Comparison of ENCODE assay signal across 17 cellular contexts in the genomic region with DNA sequence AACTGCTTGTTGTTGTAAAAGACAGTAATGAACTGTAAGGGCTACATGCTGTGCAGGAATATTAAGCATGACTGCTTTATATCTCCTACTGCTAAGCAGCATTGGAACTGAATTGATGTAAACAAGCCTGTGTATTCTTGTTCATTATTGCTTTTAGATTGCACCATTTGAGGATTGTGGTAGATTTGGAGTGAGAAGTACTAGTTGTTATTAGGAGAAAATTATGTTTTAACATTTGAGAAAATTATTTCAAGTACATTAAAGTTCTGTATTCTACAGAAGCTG.
DNase-seq lines count a peak whose midpoint lies in the region; ATAC-seq, FAIRE-seq and TF ChIP-seq lines count a peak whose summit lies in the region.
"Had no signal": no experiment of that assay in that cellular context is flagged by ENCODE, and none has a peak within 500 bp of the region (broad histone marks: within the 10 kb centered on the region; RNA-seq: fewer than 3 reads in every experiment).

No MANE protein-coding gene starts in this region.

- H3K4me2 ChIP-seq in astrocyte (ENCODE audit: low read length) = no peak overlapping the region

- H3K79me2 ChIP-seq in astrocyte (ENCODE audit: insufficient read depth, low read length) = no peaks in the 10 kb centered on the region

- ATAC-seq in right cardiac atrium (no peak), pancreas (no peak)
- ATAC-seq: activated T-helper 17 cell treated with anti-CD3 and anti-CD28 coated beads, Interleukin-2, amount 50 U/mL, for 72 hours; left lobe of liver; natural killer cell treated with Interleukin-12 subunit alpha and Interleukin-12 subunit beta and Interleukin-15 and Interleukin-18, amount 100 ng/mL, for 72 hours had no signal

- POLR2A ChIA-PET in A673 (lab: Charles Lee; ENCODE audit: low non-redundant PET) = interaction anchor here (0.6 kb wide), 1 partner anchor 9 kb away, joined by 3 read pairs; no protein-coding TSS in a partner anchor

- TF ChIP-seq POLR2A in H54 (IDR thresholded peaks at IDR 0.05; ENCODE audit: low read depth, low read length) = no peak

- H3K9me3 Mint-ChIP-seq in astrocyte (ENCODE audit: unreplicated experiment) = no peaks in the 10 kb centered on the region
- H3K9me3 Mint-ChIP-seq: activated CD8-positive, alpha-beta T cell treated with anti-CD3 and anti-CD28 coated beads for 36 hours; activated T-helper 17 cell treated with anti-CD3 and anti-CD28 coated beads, Interleukin-2, amount 50 U/mL, for 72 hours; natural killer cell treated with Interleukin-12 subunit alpha and Interleukin-12 subunit beta and Interleukin-15 and Interleukin-18, amount 100 ng/mL, for 72 hours had no signal

- H3K27me3 Mint-ChIP-seq in astrocyte (ENCODE audit: low read depth, unreplicated experiment) = no peaks in the 10 kb centered on the region
- H3K27me3 Mint-ChIP-seq: activated CD8-positive, alpha-beta T cell treated with anti-CD3 and anti-CD28 coated beads for 36 hours; activated T-helper 17 cell treated with anti-CD3 and anti-CD28 coated beads, Interleukin-2, amount 50 U/mL, for 72 hours; natural killer cell treated with Interleukin-12 subunit alpha and Interleukin-12 subunit beta and Interleukin-15 and Interleukin-18, amount 100 ng/mL, for 72 hours had no signal

- H3K36me3 Mint-ChIP-seq in astrocyte (ENCODE audit: low read depth, unreplicated experiment) = peaks cover 3% of the 10 kb centered on the region
- H3K36me3 Mint-ChIP-seq: natural killer cell treated with Interleukin-12 subunit alpha and Interleukin-12 subunit beta and Interleukin-15 and Interleukin-18, amount 100 ng/mL, for 72 hours had no signal

- H3K27me3 ChIP-seq in A673 (replicated peaks; ENCODE audit: insufficient read depth, low read depth, low read length, poor library complexity) (no peaks in the 10 kb centered on the region), astrocyte (ENCODE audit: insufficient read depth, low read length) (no peaks in the 10 kb centered on the region), right cardiac atrium (ENCODE audit: control insufficient read depth, insufficient read depth) (no peaks in the 10 kb centered on the region), pancreas (no peaks in the 10 kb centered on the region)
- H3K27me3 ChIP-seq: esophagus muscularis mucosa, thyroid gland had no signal

- CTCF ChIA-PET in A673 (lab: Charles Lee) = no interaction called here

- DNase-seq in A673 (ENCODE audit: low spot score) (no peak), H54 (ENCODE audit: insufficient read length, low spot score) (no peak), astrocyte (ENCODE audit: low read depth) (no peak), right cardiac atrium (no peak), pancreas (no peak), NAMALWA (ENCODE audit: low spot score) (no peak), glomerular visceral epithelial cell (ENCODE audit: extremely low spot score) (no peak), GM19238 (ENCODE audit: insufficient read length, low spot score) (no peak)
- DNase-seq: activated CD8-positive, alpha-beta T cell treated with anti-CD3 and anti-CD28 coated beads for 36 hours; amniotic stem cell; NCI-H2029 treated with DMSO at 0.1 percent for 48 hours; stimulated activated CD4-positive, alpha-beta T cell treated with anti-CD3 and anti-CD28 coated beads, Interleukin-1b, Interleukin-23, amount 100 ng/mL, for 48 hours; thyroid gland had no signal

- peaks cover 31% of the 10 kb centered on the region for H3K4me1 Mint-ChIP-seq in astrocyte (ENCODE audit: low read depth, unreplicated experiment)

- H3K27ac Mint-ChIP-seq in astrocyte (ENCODE audit: unreplicated experiment) = no peak overlapping the region
- H3K27ac Mint-ChIP-seq: activated CD8-positive, alpha-beta T cell treated with anti-CD3 and anti-CD28 coated beads for 36 hours; activated T-helper 17 cell treated with anti-CD3 and anti-CD28 coated beads, Interleukin-2, amount 50 U/mL, for 72 hours; natural killer cell treated with Interleukin-12 subunit alpha and Interleukin-12 subunit beta and Interleukin-15 and Interleukin-18, amount 100 ng/mL, for 72 hours had no signal

- intact Hi-C loops in A673 (cut with micrococcal nuclease; ENCODE audit: unreplicated experiment) (no loop called here), right cardiac atrium (cut with DNase I) (no loop called here), pancreas (cut with DNase I) (no loop called here)

- FAIRE-seq in H54 (lab: Jason Lieb, UNC) (peak; percentile 57), astrocyte (lab: Jason Lieb, UNC) (peak; percentile 43), pancreas (lab: Jason Lieb, UNC) (no peak)

- no peak overlapping the region for H3K4me3 ChIP-seq in A673 (ENCODE audit: low read depth, low read length, poor library complexity, severe bottlenecking)
- no peak overlapping the region for H3K4me3 ChIP-seq in astrocyte (ENCODE audit: insufficient read depth, low read depth, low read length)
- peak overlapping the region; percentile 38 for H3K4me3 ChIP-seq in right cardiac atrium (ENCODE audit: low read length)
- no peak overlapping the region for H3K4me3 ChIP-seq in pancreas

- no peak overlapping the region for H3K4me3 Mint-ChIP-seq in astrocyte (ENCODE audit: unreplicated experiment)
- H3K4me3 Mint-ChIP-seq: activated CD8-positive, alpha-beta T cell treated with anti-CD3 and anti-CD28 coated beads for 36 hours; activated T-helper 17 cell treated with anti-CD3 and anti-CD28 coated beads, Interleukin-2, amount 50 U/mL, for 72 hours; natural killer cell treated with Interleukin-12 subunit alpha and Interleukin-12 subunit beta and Interleukin-15 and Interleukin-18, amount 100 ng/mL, for 72 hours had no signal

- H3K36me3 ChIP-seq in A673 (ENCODE audit: insufficient read depth, low read length, poor library complexity, severe bottlenecking) (no peaks in the 10 kb centered on the region), astrocyte (ENCODE audit: insufficient read depth, low read length) (no peaks in the 10 kb centered on the region), pancreas (no peaks in the 10 kb centered on the region)
- H3K36me3 ChIP-seq: thyroid gland had no signal

- BruUV-seq in A673 (replicated peaks; lab: Mats Ljungman, UMichigan) = no TSS peak

- peaks cover 18% of the 10 kb centered on the region for H3K4me1 ChIP-seq in A673 (ENCODE audit: insufficient read depth, low read length, poor library complexity, severe bottlenecking)
- H3K4me1 ChIP-seq in astrocyte (ENCODE audit: insufficient read depth, low read length) = peaks cover 5% of the 10 kb centered on the region
- no peaks in the 10 kb centered on the region for H3K4me1 ChIP-seq in right cardiac atrium (ENCODE audit: control insufficient read depth, insufficient read depth, low read length)
- H3K4me1 ChIP-seq in pancreas = peaks cover 0 to 23% (median 22%) of the 10 kb centered on the region in 3 donors

- no peak for TF ChIP-seq CTCF in A673 (conservative IDR thresholded peaks at IDR 0.05; ENCODE audit: low read depth, low read length)
- no peak for TF ChIP-seq CTCF in astrocyte (IDR thresholded peaks at IDR 0.05; ENCODE audit: insufficient read depth, low read depth, low read length)
- TF ChIP-seq CTCF in pancreas (IDR thresholded peaks at IDR 0.05) = no peak

- no peaks in the 10 kb centered on the region for H4K20me1 ChIP-seq in astrocyte (ENCODE audit: insufficient read depth, low read length)

- H3K9ac ChIP-seq in astrocyte (ENCODE audit: low read length) = no peak overlapping the region

- H3K27ac ChIP-seq in A673 (ENCODE audit: low read depth, low read length, poor library complexity, severe bottlenecking) (peak overlapping the region; percentile 25), astrocyte (ENCODE audit: low read depth, low read length) (no peak overlapping the region), right cardiac atrium (ENCODE audit: low read length) (no peak overlapping the region), pancreas (no peak overlapping the region)

- no peak overlapping the region for H2AFZ ChIP-seq in astrocyte (ENCODE audit: low read depth, low read length)

- H3K9me3 ChIP-seq in A673 (ENCODE audit: low read depth, low read length, poor library complexity, severe bottlenecking) (peaks cover 2% of the 10 kb centered on the region), astrocyte (ENCODE audit: insufficient read depth, low read depth, low read length) (peaks cover under 1% of the 10 kb centered on the region), right cardiac atrium (ENCODE audit: control insufficient read depth, low read length) (no peaks in the 10 kb centered on the region), pancreas (no peaks in the 10 kb centered on the region)
- H3K9me3 ChIP-seq: esophagus muscularis mucosa, thyroid gland had no signal
